ENCODE assay signal across 19 cellular contexts in the genomic region with DNA sequence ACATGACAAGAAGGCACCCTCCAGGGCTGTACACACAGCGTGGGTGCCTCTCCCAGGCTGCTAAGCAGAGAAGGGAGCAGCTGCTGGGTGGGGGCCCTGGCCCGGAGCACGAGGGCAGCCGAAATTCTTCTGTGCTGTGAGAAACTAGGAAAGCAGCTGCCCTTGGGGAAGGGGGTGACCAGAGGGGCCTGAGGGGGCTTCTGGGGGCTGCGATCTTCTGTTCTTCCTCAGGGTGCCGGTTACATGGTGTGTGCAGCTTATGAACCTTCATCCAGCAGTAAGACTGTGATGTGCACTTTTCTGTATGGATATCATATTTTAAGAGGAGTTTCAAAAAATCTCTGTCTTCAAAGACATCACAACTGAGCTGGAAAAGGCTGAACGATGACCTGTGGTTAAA.
"Had no signal": no experiment of that assay in that cellular context is flagged by ENCODE, and none has a peak within 500 bp of the region (broad histone marks: within the 10 kb centered on the region; RNA-seq: fewer than 3 reads in every experiment).

No MANE protein-coding gene starts in this region.

- H3K27ac Mint-ChIP-seq: activated CD4-positive, alpha-beta memory T cell treated with anti-CD3 and anti-CD28 coated beads, Interleukin-2, amount 10 ng/mL, durations not matched to agents 7 days and 5 days; activated CD4-positive, alpha-beta T cell treated with anti-CD3 and anti-CD28 coated beads for 36 hours; activated naive CD4-positive, alpha-beta T cell treated with anti-CD3 and anti-CD28 coated beads, Interleukin-2, amount 50 U/mL, for 24 hours; activated T-helper 17 cell treated with anti-CD3 and anti-CD28 coated beads, Interleukin-2, amount 50 U/mL, for 72 hours had no signal

- H3K4me3 Mint-ChIP-seq: activated CD4-positive, alpha-beta memory T cell treated with anti-CD3 and anti-CD28 coated beads, Interleukin-2, amount 10 ng/mL, durations not matched to agents 7 days and 5 days; activated CD4-positive, alpha-beta T cell treated with anti-CD3 and anti-CD28 coated beads for 36 hours; activated naive CD4-positive, alpha-beta T cell treated with anti-CD3 and anti-CD28 coated beads, Interleukin-2, amount 50 U/mL, for 24 hours; activated T-helper 17 cell treated with anti-CD3 and anti-CD28 coated beads, Interleukin-2, amount 50 U/mL, for 72 hours had no signal

- H3K27me3 Mint-ChIP-seq: activated CD4-positive, alpha-beta memory T cell treated with anti-CD3 and anti-CD28 coated beads, Interleukin-2, amount 10 ng/mL, durations not matched to agents 7 days and 5 days; activated CD4-positive, alpha-beta T cell treated with anti-CD3 and anti-CD28 coated beads for 36 hours; activated naive CD4-positive, alpha-beta T cell treated with anti-CD3 and anti-CD28 coated beads, Interleukin-2, amount 50 U/mL, for 24 hours; activated T-helper 17 cell treated with anti-CD3 and anti-CD28 coated beads, Interleukin-2, amount 50 U/mL, for 72 hours had no signal

- DNase-seq: activated CD4-positive, alpha-beta T cell treated with anti-CD3 and anti-CD28 coated beads for 36 hours; activated CD4-positive, alpha-beta T cell treated with anti-CD3 and anti-CD28 coated beads, Interleukin-2, amount 50 U/mL, for 1 hour; activated T-cell treated with anti-CD3 and anti-CD28 coated beads for 4 hours; aorta; NCI-H1105; NCI-H1436 treated with DMSO at 0.1 percent for 48 hours; NCI-H187; NCI-H2081; NCI-H510A treated with DMSO at 0.1 percent for 48 hours; NCI-H69; NK-92 treated with Interleukin-12 subunit alpha and Interleukin-12 subunit beta, amount 100 ng/mL, for 24 hours; OCI-M1; RPMI8226; SJCRH30; SK-N-SH; T-helper 1 cell had no signal

- H3K4me1 Mint-ChIP-seq: activated CD4-positive, alpha-beta memory T cell treated with anti-CD3 and anti-CD28 coated beads, Interleukin-2, amount 10 ng/mL, durations not matched to agents 7 days and 5 days; activated CD4-positive, alpha-beta T cell treated with anti-CD3 and anti-CD28 coated beads for 36 hours; activated naive CD4-positive, alpha-beta T cell treated with anti-CD3 and anti-CD28 coated beads, Interleukin-2, amount 50 U/mL, for 24 hours; activated T-helper 17 cell treated with anti-CD3 and anti-CD28 coated beads, Interleukin-2, amount 50 U/mL, for 72 hours had no signal
